Comparison of ENCODE assay signal across 8 cellular contexts in the genomic region with DNA sequence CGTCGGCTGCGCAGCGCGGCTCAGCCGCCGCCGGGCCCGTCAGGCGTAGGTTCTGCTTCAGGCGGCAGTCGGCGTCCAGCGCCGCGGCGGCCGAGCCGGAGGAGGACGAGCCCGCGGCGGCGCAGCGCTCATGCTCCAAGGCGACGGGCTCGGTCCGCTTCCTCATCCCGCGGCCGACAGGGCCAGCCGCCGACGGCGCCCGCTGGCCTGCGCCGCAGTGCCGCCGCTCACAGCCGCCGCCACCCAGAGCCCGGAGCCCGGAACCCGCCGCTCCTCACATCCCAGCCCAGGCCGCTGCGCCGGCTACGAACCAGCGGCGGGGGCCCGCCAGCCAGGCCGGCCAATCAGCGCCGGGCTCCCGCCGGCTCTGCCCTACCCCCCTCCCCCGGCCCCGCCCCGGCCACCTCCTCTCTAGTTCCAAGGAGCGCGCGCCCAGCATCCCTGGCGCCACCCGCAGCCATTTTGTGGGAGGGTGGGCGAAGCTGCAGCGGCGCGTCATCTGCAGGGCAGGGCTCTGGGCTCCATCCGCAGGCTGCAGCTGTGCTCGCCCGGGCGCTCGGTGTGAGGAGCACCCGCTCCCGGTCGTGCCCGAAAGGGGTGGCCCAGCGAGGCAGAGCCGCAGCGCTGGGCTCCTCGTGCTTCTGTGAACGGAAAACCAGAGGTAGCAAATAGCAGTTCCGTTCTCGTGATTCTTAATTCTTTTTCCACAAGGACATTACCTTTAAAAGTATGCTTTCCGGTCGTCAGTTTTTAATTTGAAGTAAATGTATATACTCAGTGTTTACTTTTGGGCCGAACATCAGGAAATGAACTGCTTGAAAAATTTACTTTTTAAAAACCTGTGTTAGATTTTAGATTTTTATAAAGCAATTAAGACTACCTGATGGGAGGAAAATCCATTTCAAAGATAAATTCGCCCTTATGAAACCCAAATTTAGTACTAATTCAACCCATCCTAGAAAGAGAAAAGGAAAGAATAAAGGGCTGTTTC. TPM values are rescaled to one million over a fixed set of nuclear protein-coding genes. Genes with fewer than 3 reads are reported as not detected.
A peak's percentile ranks its signal among the peaks of the same experiment; 100 is the strongest.
DNase-seq lines count a peak whose midpoint lies in the region; ATAC-seq and TF ChIP-seq lines count a peak whose summit lies in the region.

ABHD12 (minus strand) TSS at position 298 of the 991 bp plus-strand sequence; CDS start at position 166, 132 bp downstream.

- peak; percentile 82 for ATAC-seq in GM19351 (IDR thresholded peaks at IDR 0.05; ENCODE audit: unreplicated experiment)
- peak; percentile 89 for ATAC-seq in HG03520 (IDR thresholded peaks at IDR 0.05; ENCODE audit: unreplicated experiment)
- peak; percentile 95 for ATAC-seq in left colon

- peak within 1 kb of the TSS; percentile 78 to 84 for H3K27ac ChIP-seq in coronary artery

- H3K27ac Mint-ChIP-seq in activated CD4-positive, alpha-beta T cell treated with anti-CD3 and anti-CD28 coated beads, Interleukin-2, amount 10 ng/mL, durations not matched to agents 24 days and 14 days = peak within 1 kb of the TSS; percentile 94

- H3K36me3 Mint-ChIP-seq in activated CD4-positive, alpha-beta T cell treated with anti-CD3 and anti-CD28 coated beads, Interleukin-2, amount 10 ng/mL, durations not matched to agents 24 days and 14 days (ENCODE audit: low read depth) = peaks cover 7% of the 10 kb centered on the region

- DNase-seq in C1 segment of cervical spinal cord (lab: John Stamatoyannopoulos, UW) (peak; percentile 76 to 98 (median 92)), NCI-H526 treated with DMSO at 0.1 percent for 48 hours (lab: John Stamatoyannopoulos, UW) (peak; percentile 94), coronary artery (ENCODE audit: low spot score) (peak; percentile 98), left colon (peak; percentile 96 to 97)
- peak; percentile 98 for DNase-seq in activated CD4-positive, alpha-beta T cell treated with anti-CD3 and anti-CD28 coated beads, Interleukin-2, amount 10 ng/mL, durations not matched to agents 24 days and 14 days
- DNase-seq in stimulated activated CD4-positive, alpha-beta T cell treated with anti-CD3 and anti-CD28 coated beads, Interleukin-1b, Interleukin-23, amount 100 ng/mL, for 4 hours (ENCODE audit: low read depth in 2 of 2) = peak; percentile 91 to 92

- no peaks in the 10 kb centered on the region for H3K27me3 Mint-ChIP-seq in activated CD4-positive, alpha-beta T cell treated with anti-CD3 and anti-CD28 coated beads, Interleukin-2, amount 10 ng/mL, durations not matched to agents 24 days and 14 days

- no peaks in the 10 kb centered on the region for H3K9me3 Mint-ChIP-seq in activated CD4-positive, alpha-beta T cell treated with anti-CD3 and anti-CD28 coated beads, Interleukin-2, amount 10 ng/mL, durations not matched to agents 24 days and 14 days

- peak within 1 kb of the TSS; percentile 90 for H3K4me3 Mint-ChIP-seq in activated CD4-positive, alpha-beta T cell treated with anti-CD3 and anti-CD28 coated beads, Interleukin-2, amount 10 ng/mL, durations not matched to agents 24 days and 14 days

- peaks cover 16% of the 10 kb centered on the region for H3K4me1 Mint-ChIP-seq in activated CD4-positive, alpha-beta T cell treated with anti-CD3 and anti-CD28 coated beads, Interleukin-2, amount 10 ng/mL, durations not matched to agents 24 days and 14 days

- intact Hi-C loops in activated CD4-positive, alpha-beta T cell treated with anti-CD3 and anti-CD28 coated beads, Interleukin-2, amount 10 ng/mL, durations not matched to agents 24 days and 14 days (cut with micrococcal nuclease) = loop anchor here (1.0 to 5.0 kb wide), 11 partner anchors 8 to 444 kb away; partner anchors contain the start of genes APMAP, CST7, ENTPD6 and GINS1
- intact Hi-C loops in left colon (cut with DNase I, micrococcal nuclease) = no loop called here

- no peak for TF ChIP-seq CTCF in coronary artery (IDR thresholded peaks at IDR 0.05)

- peak within 1 kb of the TSS; percentile 87 for H3K4me3 ChIP-seq in coronary artery

RNA-seq across cellular contexts. Expression of gene ABHD12, which starts in this region (rescaled TPM):
- total RNA-seq in activated CD4-positive, alpha-beta T cell treated with anti-CD3 and anti-CD28 coated beads, Interleukin-2, amount 10 ng/mL, durations not matched to agents 24 days and 14 days = 28.7 and 30.0 TPM in 2 replicates
- 10 to 100 TPM; 42.4 to 76.1 TPM for total RNA-seq in left colon

Comparison
In these comparisons a context has a peak if more than half of its experiments do, and no peak if none do; other contexts are left out.
1. Peak in every context shown above with its lines: DNase-seq, ATAC-seq, H3K4me3 ChIP-seq and H3K27ac ChIP-seq.